In genomic region chr1:160542303-160542945, GRCh38 we compare ENCODE assay signal across 18 cellular contexts. TPM values are rescaled to one million over a fixed set of nuclear protein-coding genes. Genes with fewer than 3 reads are reported as not detected.
A peak's percentile ranks its signal among the peaks of the same experiment; 100 is the strongest.
DNase-seq lines count a peak whose midpoint lies in the region; ATAC-seq, FAIRE-seq and TF ChIP-seq lines count a peak whose summit lies in the region.
"Had no signal": no experiment of that assay in that cellular context is flagged by ENCODE, and none has a peak within 500 bp of the region (broad histone marks: within the 10 kb centered on the region; RNA-seq: fewer than 3 reads in every experiment).

No MANE protein-coding gene starts in this region.

- H3K4me2 ChIP-seq in K562 (ENCODE audit: insufficient read depth, low read length), result no peak overlapping the region

- H3K36me3 Mint-ChIP-seq in activated T-cell treated with anti-CD3 and anti-CD28 coated beads, Interleukin-2, amount 50 U/mL, for 72 hours (ENCODE audit: insufficient read depth in 2 of 2), result peaks cover 0 to 2% of the 10 kb centered on the region in 2 donors
- H3K36me3 Mint-ChIP-seq in stimulated activated effector memory CD8-positive, alpha-beta T cell treated with anti-CD3 and anti-CD28 coated beads, Interleukin-12 subunit alpha, Interleukin-12 subunit beta, amount 100 ng/mL, for 72 hours, result peaks cover 12% of the 10 kb centered on the region

- H2AFZ ChIP-seq in K562 (ENCODE audit: low read depth, low read length), result peak overlapping the region; percentile 81; the same call in 1 of the 2 replicates

- no peaks in the 10 kb centered on the region for H3K27me3 Mint-ChIP-seq in activated T-cell treated with anti-CD3 and anti-CD28 coated beads, Interleukin-2, amount 50 U/mL, for 72 hours (ENCODE audit: low read depth)
- H3K27me3 Mint-ChIP-seq: activated CD8-positive, alpha-beta memory T cell treated with anti-CD3 and anti-CD28 coated beads, Interleukin-2, amount 10 ng/mL, durations not matched to agents 7 days and 5 days had no signal

- no peaks in the 10 kb centered on the region; the same call in 1 of the 3 replicates for H3K36me3 ChIP-seq in K562 (ENCODE audit: control insufficient read depth, insufficient read depth, low read length)
- H3K36me3 ChIP-seq in kidney epithelial cell (ENCODE audit: control insufficient read depth, insufficient read depth, low read length), result no peaks in the 10 kb centered on the region
- H3K36me3 ChIP-seq: adrenal gland, neutrophil, upper lobe of right lung had no signal

- H3K79me2 ChIP-seq in K562 (ENCODE audit: control insufficient read depth, insufficient read depth, low read length), result no peaks in the 10 kb centered on the region

- no peak for ATAC-seq in activated T-cell treated with anti-CD3 and anti-CD28 coated beads, Interleukin-2, amount 50 U/mL, for 72 hours (replicated peaks in 1 of 2)
- ATAC-seq in K562, result no peak
- no peak for ATAC-seq in stimulated activated effector memory CD8-positive, alpha-beta T cell treated with anti-CD3 and anti-CD28 coated beads, Interleukin-12 subunit alpha, Interleukin-12 subunit beta, amount 100 ng/mL, for 72 hours
- no peak for ATAC-seq in GM19463 (IDR thresholded peaks at IDR 0.05; ENCODE audit: unreplicated experiment)
- ATAC-seq: activated CD8-positive, alpha-beta memory T cell treated with anti-CD3 and anti-CD28 coated beads, Interleukin-2, amount 10 ng/mL, durations not matched to agents 7 days and 5 days; left colon; upper lobe of right lung had no signal

- TF ChIP-seq EP300 in K562 (IDR thresholded peaks at IDR 0.05; ENCODE audit: low read length), result no peak

- peaks cover 34 to 61% of the 10 kb centered on the region in 2 experiments for H3K4me1 ChIP-seq in K562 (replicated peaks in 1 of 2; ENCODE audit: control insufficient read depth in 2 of 2, insufficient read depth in 2 of 2, low read length in 2 of 2)
- H3K4me1 ChIP-seq: adrenal gland had no signal

- in situ Hi-C loops in K562 (cut with MboI), result no loop called here

- no peaks in the 10 kb centered on the region for H3K9me1 ChIP-seq in K562 (ENCODE audit: control insufficient read depth, insufficient read depth, low read length)

- H3K4me3 ChIP-seq in K562, result no peak overlapping the region
- H3K4me3 ChIP-seq in kidney epithelial cell (ENCODE audit: low read depth, low read length), result no peak overlapping the region
- H3K4me3 ChIP-seq: adrenal gland, dorsolateral prefrontal cortex, upper lobe of right lung had no signal

- no peak for FAIRE-seq in K562 (lab: Jason Lieb, UNC)

- WGBS in K562 (ENCODE audit: insufficient coverage, low coverage, missing lambda C conversion rate), result 10% methylated on average over 2 of the region's 2 CpGs

- H3K4me1 Mint-ChIP-seq in activated T-cell treated with anti-CD3 and anti-CD28 coated beads, Interleukin-2, amount 50 U/mL, for 72 hours (ENCODE audit: low read depth), result peaks cover 52% of the 10 kb centered on the region
- H3K4me1 Mint-ChIP-seq in stimulated activated effector memory CD8-positive, alpha-beta T cell treated with anti-CD3 and anti-CD28 coated beads, Interleukin-12 subunit alpha, Interleukin-12 subunit beta, amount 100 ng/mL, for 72 hours, result peaks cover 48% of the 10 kb centered on the region

- no peaks in the 10 kb centered on the region for H3K27me3 ChIP-seq in K562 (ENCODE audit: control insufficient read depth in 2 of 2, insufficient read depth in 2 of 2, low read length in 2 of 2)
- H3K27me3 ChIP-seq in kidney epithelial cell (ENCODE audit: control insufficient read depth, insufficient read depth, low read length), result no peaks in the 10 kb centered on the region
- H3K27me3 ChIP-seq: adrenal gland, neutrophil, upper lobe of right lung had no signal

- no peak for TF ChIP-seq CTCF in K562 (IDR thresholded peaks at IDR 0.05 in 2 of 3, conservative IDR thresholded peaks at IDR 0.05 in 1 of 3; ENCODE audit: insufficient read depth in 2 of 3, low read depth in 1 of 3, low read length in 3 of 3)
- TF ChIP-seq CTCF in kidney epithelial cell (IDR thresholded peaks at IDR 0.05; ENCODE audit: insufficient read depth, low read length, poor library complexity, severe bottlenecking), result no peak

- DNase-seq in activated T-cell treated with anti-CD3 and anti-CD28 coated beads, Interleukin-2, amount 50 U/mL, for 72 hours, result no peak
- DNase-seq in activated T-cell treated with anti-CD3 and anti-CD28 coated beads, Interleukin-2, amount 50 U/mL, for 48 hours, result no peak
- DNase-seq in K562 (ENCODE audit: extremely low read depth in 1 of 4, low spot score in 3 of 4) (no peak), kidney epithelial cell (ENCODE audit: low read depth) (peak; percentile 71), SIG-M5 treated with dmso at 0.1 percent for 504 hours (lab: John Stamatoyannopoulos, UW; ENCODE audit: unreplicated experiment) (no peak)
- no peak for DNase-seq in stimulated activated effector memory CD8-positive, alpha-beta T cell treated with anti-CD3 and anti-CD28 coated beads, Interleukin-12 subunit alpha, Interleukin-12 subunit beta, amount 100 ng/mL, for 72 hours (ENCODE audit: low spot score in 2 of 2)
- no peak for DNase-seq in activated CD8-positive, alpha-beta memory T cell treated with anti-CD3 and anti-CD28 coated beads, Interleukin-2, amount 50 U/mL, for 48 hours
- DNase-seq: activated CD8-positive, alpha-beta memory T cell treated with anti-CD3 and anti-CD28 coated beads, Interleukin-2, amount 10 ng/mL, durations not matched to agents 7 days and 5 days; adrenal gland; dorsolateral prefrontal cortex; left colon; NCI-H2081 treated with DMSO at 0.1 percent for 48 hours; SHP77; stimulated activated CD4-positive, alpha-beta T cell treated with anti-CD3 and anti-CD28 coated beads, Interleukin-12 subunit alpha, Interleukin-12 subunit beta, amount 100 ng/mL, for 4 hours; upper lobe of right lung had no signal

- POLR2A ChIA-PET in K562 (lab: Yijun Ruan, JAX), result no interaction called here

- no peaks in the 10 kb centered on the region for H4K20me1 ChIP-seq in K562 (replicated peaks; ENCODE audit: control insufficient read depth, insufficient read depth, low read length)

- no peak for TF ChIP-seq POLR2A in K562 (conservative IDR thresholded peaks at IDR 0.05)

- peak overlapping the region; percentile 93; the same call in 2 of the 3 replicates for H3K27ac ChIP-seq in K562 (ENCODE audit: extremely low read depth, low read depth, low read length)
- H3K27ac ChIP-seq: adrenal gland, dorsolateral prefrontal cortex, neutrophil, upper lobe of right lung had no signal

- H3K9ac ChIP-seq in K562 (ENCODE audit: insufficient read depth in 1 of 2, low read depth in 2 of 2, low read length in 2 of 2), result peak overlapping the region in 1 of 2 experiments; percentile 75; a peak in 1 of 4 replicates

- H3K9me3 ChIP-seq in K562 (replicated peaks; ENCODE audit: control insufficient read depth, insufficient read depth, low read depth, low read length), result peaks cover 11% of the 10 kb centered on the region
- H3K9me3 ChIP-seq: adrenal gland, neutrophil, upper lobe of right lung had no signal

- H3K4me3 Mint-ChIP-seq in activated T-cell treated with anti-CD3 and anti-CD28 coated beads, Interleukin-2, amount 50 U/mL, for 72 hours, result no peak overlapping the region
- H3K4me3 Mint-ChIP-seq in stimulated activated effector memory CD8-positive, alpha-beta T cell treated with anti-CD3 and anti-CD28 coated beads, Interleukin-12 subunit alpha, Interleukin-12 subunit beta, amount 100 ng/mL, for 72 hours, result no peak overlapping the region
- H3K4me3 Mint-ChIP-seq: activated CD8-positive, alpha-beta memory T cell treated with anti-CD3 and anti-CD28 coated beads, Interleukin-2, amount 10 ng/mL, durations not matched to agents 7 days and 5 days had no signal

- CTCF ChIA-PET in K562 (lab: Yijun Ruan, JAX; ENCODE audit: low intra/inter-chr PET ratio), result no interaction called here

- peak overlapping the region; percentile 92 for H3K27ac Mint-ChIP-seq in activated T-cell treated with anti-CD3 and anti-CD28 coated beads, Interleukin-2, amount 50 U/mL, for 72 hours
- H3K27ac Mint-ChIP-seq in stimulated activated effector memory CD8-positive, alpha-beta T cell treated with anti-CD3 and anti-CD28 coated beads, Interleukin-12 subunit alpha, Interleukin-12 subunit beta, amount 100 ng/mL, for 72 hours, result peak overlapping the region; percentile 93

- H3K9me3 Mint-ChIP-seq in activated T-cell treated with anti-CD3 and anti-CD28 coated beads, Interleukin-2, amount 50 U/mL, for 72 hours, result peaks cover 0 to 1% of the 10 kb centered on the region in 2 donors
- no peaks in the 10 kb centered on the region for H3K9me3 Mint-ChIP-seq in stimulated activated effector memory CD8-positive, alpha-beta T cell treated with anti-CD3 and anti-CD28 coated beads, Interleukin-12 subunit alpha, Interleukin-12 subunit beta, amount 100 ng/mL, for 72 hours

- no peak for TF ChIP-seq RAD21 in K562 (CRISPR knock-in tag; conservative IDR thresholded peaks at IDR 0.05 in 1 of 2, IDR thresholded peaks at IDR 0.05 in 1 of 2)

- intact Hi-C loops in K562 (cut with micrococcal nuclease), result loop anchor here (5.0 kb wide), 2 partner anchors 45 to 125 kb away; no protein-coding TSS in a partner anchor

- BruUV-seq in K562 (replicated peaks; lab: Mats Ljungman, UMichigan), result no TSS peak

RNA-seq across cellular contexts. Expression of gene SLAMF6, which starts 19.4 kb away (rescaled TPM):
- total RNA-seq in activated T-cell treated with anti-CD3 and anti-CD28 coated beads, Interleukin-2, amount 50 U/mL, for 72 hours, result 10 to 100 TPM; 41.6 to 48.8 TPM
- total RNA-seq in K562 (2011; cell fraction: chromatin; rRNA removed; ENCODE audit: low replicate concordance), result 0.33 and 0.60 TPM in 2 replicates
- 0.66 and 0.67 TPM in 2 replicates for total RNA-seq in K562 (2011; cell fraction: nucleolus; rRNA removed)
- 1.1 and 1.5 TPM in 2 replicates for total RNA-seq in K562 (2011; cell fraction: nucleoplasm; rRNA removed)
- 0.94 and 1.1 TPM in 2 replicates for total RNA-seq in K562 (2014; rRNA removed)
- 1.8 and 2.0 TPM in 2 replicates for total RNA-seq in K562 (2014; rRNA removed; fragmentation: Illumina TruSeq; extraction: Trizol)
- total RNA-seq in K562 (2015; rRNA removed; fragmentation: Illumina TruSeq; extraction: Trizol), result 3.9 and 4.8 TPM in 2 replicates
- total RNA-seq in K562 (2021), result 0.87 and 1.0 TPM in 2 replicates
- 0.70 and 0.77 TPM in 2 replicates for polyA plus RNA-seq in K562 (2011; rRNA removed)
- 0.43 and 0.80 TPM in 2 replicates for polyA plus RNA-seq in K562 (2011; cell fraction: cytosol; rRNA removed)
- 0.27 and 0.38 TPM in 2 replicates for polyA plus RNA-seq in K562 (2011; cell fraction: nucleus; rRNA removed)
- 3.0 and 10.1 TPM in 2 replicates for polyA plus RNA-seq in K562 (2012)
- 2.0 and 2.9 TPM in 2 replicates for polyA plus RNA-seq in K562 (2014; fragmentation: Illumina TruSeq; extraction: Trizol)
- 1 to 10 TPM in 1 of 2 experiments, under 1 TPM in 1; 0.56 to 1.7 TPM for polyA plus RNA-seq in K562 (2014; fragmentation: Nextera tagmentation; extraction: Ambion mirVana)
- 0.90 and 1.6 TPM in 2 replicates for polyA plus RNA-seq in K562 (2014; rRNA removed)
- polyA minus RNA-seq in K562 (2011; rRNA and poly(A)+ RNA removed), result 0.84 and 1.5 TPM in 2 replicates
- 0.73 TPM in 1 of 2 replicates, not detected in the other for polyA minus RNA-seq in K562 (2011; cell fraction: cytosol; rRNA and poly(A)+ RNA removed)
- polyA minus RNA-seq in K562 (2011; cell fraction: nucleus; rRNA and poly(A)+ RNA removed), result 0.22 and 0.27 TPM in 2 replicates
- not detected in 2 replicates for total RNA-seq in kidney epithelial cell
- total RNA-seq: LHCN-M2 had no signal

RNA-seq across cellular contexts. Expression of gene CD84, which starts 36.9 kb away (rescaled TPM):
- 10 to 100 TPM; 10.2 to 16.0 TPM for total RNA-seq in activated T-cell treated with anti-CD3 and anti-CD28 coated beads, Interleukin-2, amount 50 U/mL, for 72 hours
- 3.9 and 4.7 TPM in 2 replicates for total RNA-seq in K562 (2011; cell fraction: chromatin; rRNA removed; ENCODE audit: low replicate concordance)
- total RNA-seq in K562 (2011; cell fraction: nucleolus; rRNA removed), result 1.5 and 2.4 TPM in 2 replicates
- total RNA-seq in K562 (2011; cell fraction: nucleoplasm; rRNA removed), result 2.9 and 3.3 TPM in 2 replicates
- total RNA-seq in K562 (2014; rRNA removed) (0.82 and 1.4 TPM in 2 replicates), K562 (2014; rRNA removed; fragmentation: Illumina TruSeq; extraction: Trizol) (2.2 and 2.5 TPM in 2 replicates), K562 (2015; rRNA removed; fragmentation: Illumina TruSeq; extraction: Trizol) (6.8 TPM in 2 replicates), K562 (2021) (1.9 and 2.5 TPM in 2 replicates), kidney epithelial cell (not detected in 2 replicates)
- polyA plus RNA-seq in K562 (2011; rRNA removed) (2.0 and 7.3 TPM in 2 replicates), K562 (2014; fragmentation: Illumina TruSeq; extraction: Trizol) (3.1 and 3.5 TPM in 2 replicates), K562 (2014; fragmentation: Nextera tagmentation; extraction: Ambion mirVana) (1 to 10 TPM; 1.0 to 1.5 TPM), K562 (2014; rRNA removed) (1.6 and 1.8 TPM in 2 replicates)
- 0.37 and 4.0 TPM in 2 replicates for polyA plus RNA-seq in K562 (2011; cell fraction: cytosol; rRNA removed)
- polyA plus RNA-seq in K562 (2011; cell fraction: nucleus; rRNA removed), result 2.0 and 6.2 TPM in 2 replicates
- polyA plus RNA-seq in K562 (2012), result 3.1 and 5.8 TPM in 2 replicates
- polyA minus RNA-seq in K562 (2011; rRNA and poly(A)+ RNA removed), result 3.3 and 12.3 TPM in 2 replicates
- 0.48 and 1.8 TPM in 2 replicates for polyA minus RNA-seq in K562 (2011; cell fraction: cytosol; rRNA and poly(A)+ RNA removed)
- polyA minus RNA-seq in K562 (2011; cell fraction: nucleus; rRNA and poly(A)+ RNA removed), result 0.94 and 7.8 TPM in 2 replicates
- total RNA-seq: LHCN-M2 had no signal

Comparison
In these comparisons a context has a peak if more than half of its experiments do, and no peak if none do; other contexts are left out.
1. RNA of gene SLAMF6, which starts 19.4 kb away (total RNA-seq): 41.6 to 48.8 TPM in activated T-cell treated with anti-CD3 and anti-CD28 coated beads, Interleukin-2, amount 50 U/mL, for 72 hours; 0.33 to 4.8 TPM in K562 and not detected in kidney epithelial cell; every median in the first group is over 4 times any median in the second.